18 cellular contexts compared by ENCODE assay signal in genomic region chr4:115219862-115220261, GRCh38.
"Had no signal": no experiment of that assay in that cellular context is flagged by ENCODE, and none has a peak within 500 bp of the region (broad histone marks: within the 10 kb centered on the region; RNA-seq: fewer than 3 reads in every experiment).

No MANE protein-coding gene starts in this region.

- H3K27me3 ChIP-seq: heart left ventricle, ovary, right atrium auricular region had no signal

- H3K27ac ChIP-seq: heart left ventricle, ovary, right atrium auricular region had no signal

- FAIRE-seq: colon, endothelial cell of umbilical vein, frontal cortex, small intestine had no signal

- H3K4me3 ChIP-seq: heart left ventricle, ovary, right atrium auricular region had no signal

- H3K9me3 Mint-ChIP-seq: mesothelial cell of epicardium, natural killer cell, neural crest cell had no signal

- H3K36me3 ChIP-seq: heart left ventricle, ovary, right atrium auricular region had no signal

- H3K4me1 ChIP-seq: heart left ventricle, right atrium auricular region had no signal

- H3K4me3 Mint-ChIP-seq: mesothelial cell of epicardium, natural killer cell, neural crest cell had no signal

- H3K4me1 Mint-ChIP-seq: mesothelial cell of epicardium, natural killer cell had no signal

- H3K9me3 ChIP-seq: heart left ventricle, ovary, right atrium auricular region had no signal

- H3K36me3 Mint-ChIP-seq: mesothelial cell of epicardium, natural killer cell had no signal

- DNase-seq: dermis blood vessel endothelial cell; erythroblast; heart left ventricle; hippocampal formation; islet precursor cell; natural killer cell; nucleus accumbens; ovary; small intestine; stimulated activated CD4-positive, alpha-beta T cell treated with anti-CD3 and anti-CD28 coated beads, Interleukin-12 subunit alpha, Interleukin-12 subunit beta, amount 100 ng/mL, for 4 hours; stimulated activated naive CD4-positive, alpha-beta T cell; trophoblast cell had no signal

- H3K27ac Mint-ChIP-seq: mesothelial cell of epicardium, natural killer cell had no signal
